ENCODE assay signal across 9 cellular contexts in the genomic region with DNA sequence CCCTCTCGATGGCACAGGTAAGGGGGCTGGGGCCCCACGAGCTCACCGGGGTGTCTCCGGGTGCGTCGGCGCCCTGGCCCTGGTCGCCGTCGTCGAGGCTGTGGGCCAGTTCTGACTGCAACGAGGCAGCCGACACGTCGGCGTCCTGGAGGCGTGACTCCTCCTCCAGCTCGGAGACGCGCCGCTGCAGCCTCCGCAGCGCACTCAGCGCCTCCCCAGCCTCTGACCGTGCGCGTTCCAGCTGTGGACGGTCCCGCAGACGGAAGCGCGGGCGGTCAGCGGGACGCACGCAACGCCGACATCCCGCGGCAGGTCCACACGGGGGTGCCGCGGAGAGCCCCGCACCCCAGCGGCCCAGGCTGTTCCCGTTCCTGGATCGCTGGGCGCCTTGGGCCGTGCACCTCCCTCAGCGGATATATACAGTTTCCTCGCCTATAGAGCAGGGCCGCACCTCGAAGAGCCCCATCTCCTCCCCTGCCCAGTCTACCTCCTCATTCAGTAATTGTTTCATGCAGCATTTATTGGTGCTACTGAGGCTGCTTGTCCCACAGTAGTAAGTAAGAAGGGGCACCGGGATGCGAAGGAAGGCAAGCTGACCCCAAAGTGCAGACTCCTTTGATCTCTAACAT. TPM values are rescaled to one million over a fixed set of nuclear protein-coding genes. Genes with fewer than 3 reads are reported as not detected.
A peak's percentile ranks its signal among the peaks of the same experiment; 100 is the strongest.
DNase-seq lines count a peak whose midpoint lies in the region; ATAC-seq and TF ChIP-seq lines count a peak whose summit lies in the region.
"Had no signal": no experiment of that assay in that cellular context is flagged by ENCODE, and none has a peak within 500 bp of the region (broad histone marks: within the 10 kb centered on the region; RNA-seq: fewer than 3 reads in every experiment).

No MANE protein-coding gene starts in this region.

- peak overlapping the region; percentile 75 for H3K27ac Mint-ChIP-seq in activated CD4-positive, alpha-beta T cell treated with anti-CD3 and anti-CD28 coated beads, Interleukin-2, amount 10 ng/mL, durations not matched to agents 24 days and 14 days

- ATAC-seq in GM18498 (IDR thresholded peaks at IDR 0.05; ENCODE audit: unreplicated experiment) = no peak

- H3K27me3 ChIP-seq in colonic mucosa = peaks cover 4% of the 10 kb centered on the region

- H3K9me3 Mint-ChIP-seq in activated CD4-positive, alpha-beta T cell treated with anti-CD3 and anti-CD28 coated beads, Interleukin-2, amount 10 ng/mL, durations not matched to agents 24 days and 14 days = no peaks in the 10 kb centered on the region

- intact Hi-C loops in activated CD4-positive, alpha-beta T cell treated with anti-CD3 and anti-CD28 coated beads, Interleukin-2, amount 10 ng/mL, durations not matched to agents 24 days and 14 days (cut with micrococcal nuclease) = loop anchor here (2.0 to 10.0 kb wide), 2 partner anchors 25 to 255 kb away; a partner anchor contains a TSS
- intact Hi-C loops in colonic mucosa (cut with DNase I) = loop anchor here (2.0 kb wide), 1 partner anchor 27 kb away; no protein-coding TSS in a partner anchor

- peak; percentile 36 for DNase-seq in NCI-H82 (lab: John Stamatoyannopoulos, UW)
- DNase-seq in NCI-H82 treated with DMSO at 0.1 percent for 48 hours (lab: John Stamatoyannopoulos, UW; ENCODE audit: unreplicated experiment) = no peak
- peak; percentile 89 for DNase-seq in activated CD4-positive, alpha-beta T cell treated with anti-CD3 and anti-CD28 coated beads, Interleukin-2, amount 10 ng/mL, durations not matched to agents 24 days and 14 days
- peak; percentile 60 for DNase-seq in epithelial cell of esophagus (ENCODE audit: low read depth)
- DNase-seq in stimulated activated CD4-positive, alpha-beta T cell treated with anti-CD3 and anti-CD28 coated beads, Interleukin-4, amount 100 ng/mL, for 4 hours = peak; percentile 39 to 45
- no peak for DNase-seq in colonic mucosa
- DNase-seq in pons (ENCODE audit: low spot score) = no peak
- DNase-seq: T-helper 9 cell had no signal

- no peak overlapping the region for H3K9ac ChIP-seq in colonic mucosa (ENCODE audit: low read depth in 2 of 2, low read length in 2 of 2)

- TF ChIP-seq CTCF in epithelial cell of esophagus (IDR thresholded peaks at IDR 0.05; ENCODE audit: insufficient read depth, low read depth, low read length, missing control alignments) (no peak), colonic mucosa (IDR thresholded peaks at IDR 0.05) (no peak)

- H3K36me3 ChIP-seq in colonic mucosa = no peaks in the 10 kb centered on the region

- H3K4me3 Mint-ChIP-seq in activated CD4-positive, alpha-beta T cell treated with anti-CD3 and anti-CD28 coated beads, Interleukin-2, amount 10 ng/mL, durations not matched to agents 24 days and 14 days = peak overlapping the region; percentile 83

- H3K36me3 Mint-ChIP-seq in activated CD4-positive, alpha-beta T cell treated with anti-CD3 and anti-CD28 coated beads, Interleukin-2, amount 10 ng/mL, durations not matched to agents 24 days and 14 days (ENCODE audit: low read depth) = peaks cover 16% of the 10 kb centered on the region

- no peak overlapping the region for H3K27ac ChIP-seq in colonic mucosa

- H3K4me1 ChIP-seq in colonic mucosa = peaks cover 8% of the 10 kb centered on the region

- H3K27me3 Mint-ChIP-seq in activated CD4-positive, alpha-beta T cell treated with anti-CD3 and anti-CD28 coated beads, Interleukin-2, amount 10 ng/mL, durations not matched to agents 24 days and 14 days = peaks cover 23% of the 10 kb centered on the region

- H3K4me1 Mint-ChIP-seq in activated CD4-positive, alpha-beta T cell treated with anti-CD3 and anti-CD28 coated beads, Interleukin-2, amount 10 ng/mL, durations not matched to agents 24 days and 14 days = peaks cover 30% of the 10 kb centered on the region

- no peaks in the 10 kb centered on the region for H3K9me3 ChIP-seq in colonic mucosa

- no peak overlapping the region for H3K4me3 ChIP-seq in epithelial cell of esophagus (ENCODE audit: low read length)
- no peak overlapping the region for H3K4me3 ChIP-seq in colonic mucosa

RNA-seq across cellular contexts. Expression of a gene that starts 5.8 kb away (rescaled TPM):
- 55.3 and 57.0 TPM in 2 replicates for total RNA-seq in activated CD4-positive, alpha-beta T cell treated with anti-CD3 and anti-CD28 coated beads, Interleukin-2, amount 10 ng/mL, durations not matched to agents 24 days and 14 days
- total RNA-seq in colonic mucosa = 10 to 100 TPM; 27.4 to 45.8 TPM

RNA-seq across cellular contexts. Expression of a gene that starts 5.9 kb away (rescaled TPM):
- 29.4 TPM in 2 replicates for total RNA-seq in activated CD4-positive, alpha-beta T cell treated with anti-CD3 and anti-CD28 coated beads, Interleukin-2, amount 10 ng/mL, durations not matched to agents 24 days and 14 days
- 10 to 100 TPM; 28.7 to 30.0 TPM for total RNA-seq in colonic mucosa

RNA-seq across cellular contexts. Expression of a gene that starts 7.1 kb away (rescaled TPM):
- 0.43 and 0.63 TPM in 2 replicates for total RNA-seq in activated CD4-positive, alpha-beta T cell treated with anti-CD3 and anti-CD28 coated beads, Interleukin-2, amount 10 ng/mL, durations not matched to agents 24 days and 14 days
- 10 to 100 TPM; 56.6 to 83.9 TPM for total RNA-seq in colonic mucosa

RNA-seq across cellular contexts. Expression of a gene that starts 9.4 kb away (rescaled TPM):
- 7.3 TPM in 2 replicates for total RNA-seq in activated CD4-positive, alpha-beta T cell treated with anti-CD3 and anti-CD28 coated beads, Interleukin-2, amount 10 ng/mL, durations not matched to agents 24 days and 14 days
- 10 to 100 TPM; 11.6 to 27.3 TPM for total RNA-seq in colonic mucosa

RNA-seq across cellular contexts. Expression of a gene that starts 11.6 kb away (rescaled TPM):
- not detected in 2 replicates for total RNA-seq in activated CD4-positive, alpha-beta T cell treated with anti-CD3 and anti-CD28 coated beads, Interleukin-2, amount 10 ng/mL, durations not matched to agents 24 days and 14 days
- 1 to 10 TPM in 1 of 2 donors, not detected in 1; 1.2 TPM for total RNA-seq in colonic mucosa

Comparison
In these comparisons a context has a peak if more than half of its experiments do, and no peak if none do; other contexts are left out.
1. DNase-seq: peak in NCI-H82 (single experiment), activated CD4-positive, alpha-beta T cell treated with anti-CD3 and anti-CD28 coated beads, Interleukin-2, amount 10 ng/mL, durations not matched to agents 24 days and 14 days (single experiment), epithelial cell of esophagus (single experiment) and stimulated activated CD4-positive, alpha-beta T cell treated with anti-CD3 and anti-CD28 coated beads, Interleukin-4, amount 100 ng/mL, for 4 hours (2 of 2); none in NCI-H82 treated with DMSO at 0.1 percent for 48 hours (single experiment), colonic mucosa (single experiment) and pons (single experiment).
2. RNA of a gene that starts 7.1 kb away (total RNA-seq): 56.6 to 83.9 TPM in colonic mucosa; 0.43 to 0.63 TPM in activated CD4-positive, alpha-beta T cell treated with anti-CD3 and anti-CD28 coated beads, Interleukin-2, amount 10 ng/mL, durations not matched to agents 24 days and 14 days; every median in the first group is over 10 times any median in the second.